1 cellular context compared by ENCODE assay signal in the genomic region with DNA sequence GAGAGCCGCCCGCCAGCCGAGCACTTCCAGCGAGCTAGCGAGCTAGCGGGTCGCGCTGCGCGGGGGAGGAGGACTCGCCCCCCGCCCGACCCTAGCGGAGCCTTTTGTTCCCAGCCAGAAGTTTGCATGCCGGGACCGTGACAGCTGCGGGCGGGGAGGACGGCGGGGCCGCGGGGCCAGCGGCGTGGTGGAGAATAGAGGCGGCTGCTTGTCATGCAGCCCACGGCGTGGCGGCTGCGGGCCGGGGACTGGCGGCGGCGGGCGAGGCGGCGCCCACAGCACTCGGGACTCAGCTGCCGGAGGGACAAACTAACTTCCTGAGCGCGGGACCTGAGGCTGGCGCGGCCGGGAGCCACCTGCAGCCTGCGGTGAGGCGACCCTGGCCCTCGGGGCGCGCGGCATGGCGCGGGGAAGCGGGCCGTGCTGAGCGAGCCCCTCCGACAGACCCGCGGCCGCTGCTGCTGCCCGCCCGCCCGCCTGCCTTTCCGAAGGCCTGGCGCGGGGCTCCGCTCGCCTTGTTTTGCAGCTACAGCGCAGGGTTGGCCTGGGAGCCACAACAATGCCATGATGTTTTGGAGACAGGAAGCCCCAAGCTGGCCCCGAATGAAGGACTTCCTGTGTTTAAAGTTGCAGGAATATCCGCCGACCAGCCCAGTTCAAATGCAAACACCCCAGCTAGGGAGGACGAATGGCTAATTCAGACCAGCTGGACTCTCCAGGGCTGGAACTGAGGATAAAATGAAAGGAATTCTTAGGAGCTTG.
TF ChIP-seq lines count a peak whose summit lies in the region.

No MANE protein-coding gene starts in this region.

TF ChIP-seq in HepG2, 621 proteins besides CTCF, POLR2A, EP300 and RAD21 (continued from another document and continues in another):
- TF ChIP-seq NCOA2 (CRISPR knock-in tag; IDR thresholded peaks at IDR 0.05) (peak; percentile 8; the same call in 1 of the 2 replicates), ZNF138 (CRISPR knock-in tag; IDR thresholded peaks at IDR 0.05; ENCODE audit: low read depth) (no peak), KLF6 (CRISPR knock-in tag; IDR thresholded peaks at IDR 0.05) (peak; percentile 29; the same call in 1 of the 2 replicates), ZNF570 (CRISPR knock-in tag; IDR thresholded peaks at IDR 0.05; ENCODE audit: borderline replicate concordance) (no peak), CCDC6 (CRISPR knock-in tag; IDR thresholded peaks at IDR 0.05) (no peak; the same call in 1 of the 2 replicates), ZFY (CRISPR knock-in tag; IDR thresholded peaks at IDR 0.05) (peak; percentile 74), SAP130 (CRISPR knock-in tag; IDR thresholded peaks at IDR 0.05; ENCODE audit: low read depth) (peak; percentile 54), ZNF839 (CRISPR knock-in tag; IDR thresholded peaks at IDR 0.05; ENCODE audit: borderline replicate concordance) (0 out of 2 replicates have a peak, but pooled peaks have one; percentile 29), AGO2 (optimal IDR thresholded peaks at IDR 0.05; ENCODE audit: low read depth, low read length) (peak; percentile 76), ZNF720 (CRISPR knock-in tag; IDR thresholded peaks at IDR 0.05) (no peak), JDP2 (CRISPR knock-in tag; IDR thresholded peaks at IDR 0.05; ENCODE audit: borderline replicate concordance) (no peak), CC2D1A (CRISPR knock-in tag; IDR thresholded peaks at IDR 0.05) (no peak), MTA1 (CRISPR knock-in tag; IDR thresholded peaks at IDR 0.05; ENCODE audit: borderline replicate concordance) (peak; percentile 37; the same call in 1 of the 2 replicates), NONO (IDR thresholded peaks at IDR 0.05) (no peak), NONO (CRISPR knock-in tag; conservative IDR thresholded peaks at IDR 0.05) (peak; percentile 63; the same call in 1 of the 2 replicates), YY1 (IDR thresholded peaks at IDR 0.05; ENCODE audit: insufficient read depth, insufficient replicate concordance, low read depth, low read length) (peak; percentile 4), HDAC6 (IDR thresholded peaks at IDR 0.05; ENCODE audit: low read depth, low read length) (no peak), ELF1 (CRISPR knock-in tag; IDR thresholded peaks at IDR 0.05) (peak; percentile 54), FOXA3 (CRISPR knock-in tag; IDR thresholded peaks at IDR 0.05) (0 out of 2 replicates have a peak, but pooled peaks have one; percentile 10), HOXD1 (CRISPR knock-in tag; IDR thresholded peaks at IDR 0.05) (no peak), NR2F1 (CRISPR knock-in tag; IDR thresholded peaks at IDR 0.05) (no peak), ZNF749 (CRISPR knock-in tag; IDR thresholded peaks at IDR 0.05; ENCODE audit: borderline replicate concordance) (peak; percentile 19; the same call in 1 of the 2 replicates), PCBP2 (optimal IDR thresholded peaks at IDR 0.05; ENCODE audit: low read depth, low read length, poor library complexity, severe bottlenecking) (no peak), RNF2 (conservative IDR thresholded peaks at IDR 0.05; ENCODE audit: low read depth) (peak; percentile 37; the same call in 1 of the 2 replicates), ZNF234 (CRISPR knock-in tag; conservative IDR thresholded peaks at IDR 0.05) (no peak), ZSCAN21 (CRISPR knock-in tag; IDR thresholded peaks at IDR 0.05; ENCODE audit: borderline replicate concordance) (0 out of 2 replicates have a peak, but pooled peaks have one; percentile 80), ZNF333 (CRISPR knock-in tag; IDR thresholded peaks at IDR 0.05; ENCODE audit: borderline replicate concordance) (0 out of 2 replicates have a peak, but pooled peaks have one; percentile 25), AGO1 (IDR thresholded peaks at IDR 0.05; ENCODE audit: low read depth, low read length, poor library complexity, severe bottlenecking) (no peak), CAMTA2 (CRISPR knock-in tag; IDR thresholded peaks at IDR 0.05; ENCODE audit: borderline replicate concordance) (peak; percentile 87)
- TF ChIP-seq, protein P1, sequence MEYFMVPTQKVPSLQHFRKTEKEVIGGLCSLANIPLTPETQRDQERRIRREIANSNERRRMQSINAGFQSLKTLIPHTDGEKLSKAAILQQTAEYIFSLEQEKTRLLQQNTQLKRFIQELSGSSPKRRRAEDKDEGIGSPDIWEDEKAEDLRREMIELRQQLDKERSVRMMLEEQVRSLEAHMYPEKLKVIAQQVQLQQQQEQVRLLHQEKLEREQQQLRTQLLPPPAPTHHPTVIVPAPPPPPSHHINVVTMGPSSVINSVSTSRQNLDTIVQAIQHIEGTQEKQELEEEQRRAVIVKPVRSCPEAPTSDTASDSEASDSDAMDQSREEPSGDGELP (IDR thresholded peaks at IDR 0.05; ENCODE audit: borderline replicate concordance, low read depth) = peak; percentile 64
- TF ChIP-seq, protein P2, sequence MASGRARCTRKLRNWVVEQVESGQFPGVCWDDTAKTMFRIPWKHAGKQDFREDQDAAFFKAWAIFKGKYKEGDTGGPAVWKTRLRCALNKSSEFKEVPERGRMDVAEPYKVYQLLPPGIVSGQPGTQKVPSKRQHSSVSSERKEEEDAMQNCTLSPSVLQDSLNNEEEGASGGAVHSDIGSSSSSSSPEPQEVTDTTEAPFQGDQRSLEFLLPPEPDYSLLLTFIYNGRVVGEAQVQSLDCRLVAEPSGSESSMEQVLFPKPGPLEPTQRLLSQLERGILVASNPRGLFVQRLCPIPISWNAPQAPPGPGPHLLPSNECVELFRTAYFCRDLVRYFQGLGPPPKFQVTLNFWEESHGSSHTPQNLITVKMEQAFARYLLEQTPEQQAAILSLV (CRISPR knock-in tag; IDR thresholded peaks at IDR 0.05; ENCODE audit: borderline replicate concordance) = no peak
- TF ChIP-seq, protein P3, sequence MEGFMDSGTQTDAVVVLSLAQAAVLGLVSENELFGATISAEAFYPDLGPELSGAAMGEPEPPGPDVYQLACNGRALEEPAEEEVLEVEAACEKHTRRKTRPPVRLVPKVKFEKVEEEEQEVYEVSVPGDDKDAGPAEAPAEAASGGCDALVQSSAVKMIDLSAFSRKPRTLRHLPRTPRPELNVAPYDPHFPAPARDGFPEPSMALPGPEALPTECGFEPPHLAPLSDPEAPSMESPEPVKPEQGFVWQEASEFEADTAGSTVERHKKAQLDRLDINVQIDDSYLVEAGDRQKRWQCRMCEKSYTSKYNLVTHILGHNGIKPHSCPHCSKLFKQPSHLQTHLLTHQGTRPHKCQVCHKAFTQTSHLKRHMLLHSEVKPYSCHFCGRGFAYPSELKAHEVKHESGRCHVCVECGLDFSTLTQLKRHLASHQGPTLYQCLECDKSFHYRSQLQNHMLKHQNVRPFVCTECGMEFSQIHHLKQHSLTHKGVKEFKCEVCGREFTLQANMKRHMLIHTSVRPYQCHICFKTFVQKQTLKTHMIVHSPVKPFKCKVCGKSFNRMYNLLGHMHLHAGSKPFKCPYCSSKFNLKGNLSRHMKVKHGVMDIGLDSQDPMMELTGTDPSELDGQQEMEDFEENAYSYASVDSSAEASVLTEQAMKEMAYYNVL (CRISPR knock-in tag; IDR thresholded peaks at IDR 0.05; ENCODE audit: borderline replicate concordance) = peak; percentile 27; the same call in 1 of the 2 replicates
- TF ChIP-seq, protein P4, sequence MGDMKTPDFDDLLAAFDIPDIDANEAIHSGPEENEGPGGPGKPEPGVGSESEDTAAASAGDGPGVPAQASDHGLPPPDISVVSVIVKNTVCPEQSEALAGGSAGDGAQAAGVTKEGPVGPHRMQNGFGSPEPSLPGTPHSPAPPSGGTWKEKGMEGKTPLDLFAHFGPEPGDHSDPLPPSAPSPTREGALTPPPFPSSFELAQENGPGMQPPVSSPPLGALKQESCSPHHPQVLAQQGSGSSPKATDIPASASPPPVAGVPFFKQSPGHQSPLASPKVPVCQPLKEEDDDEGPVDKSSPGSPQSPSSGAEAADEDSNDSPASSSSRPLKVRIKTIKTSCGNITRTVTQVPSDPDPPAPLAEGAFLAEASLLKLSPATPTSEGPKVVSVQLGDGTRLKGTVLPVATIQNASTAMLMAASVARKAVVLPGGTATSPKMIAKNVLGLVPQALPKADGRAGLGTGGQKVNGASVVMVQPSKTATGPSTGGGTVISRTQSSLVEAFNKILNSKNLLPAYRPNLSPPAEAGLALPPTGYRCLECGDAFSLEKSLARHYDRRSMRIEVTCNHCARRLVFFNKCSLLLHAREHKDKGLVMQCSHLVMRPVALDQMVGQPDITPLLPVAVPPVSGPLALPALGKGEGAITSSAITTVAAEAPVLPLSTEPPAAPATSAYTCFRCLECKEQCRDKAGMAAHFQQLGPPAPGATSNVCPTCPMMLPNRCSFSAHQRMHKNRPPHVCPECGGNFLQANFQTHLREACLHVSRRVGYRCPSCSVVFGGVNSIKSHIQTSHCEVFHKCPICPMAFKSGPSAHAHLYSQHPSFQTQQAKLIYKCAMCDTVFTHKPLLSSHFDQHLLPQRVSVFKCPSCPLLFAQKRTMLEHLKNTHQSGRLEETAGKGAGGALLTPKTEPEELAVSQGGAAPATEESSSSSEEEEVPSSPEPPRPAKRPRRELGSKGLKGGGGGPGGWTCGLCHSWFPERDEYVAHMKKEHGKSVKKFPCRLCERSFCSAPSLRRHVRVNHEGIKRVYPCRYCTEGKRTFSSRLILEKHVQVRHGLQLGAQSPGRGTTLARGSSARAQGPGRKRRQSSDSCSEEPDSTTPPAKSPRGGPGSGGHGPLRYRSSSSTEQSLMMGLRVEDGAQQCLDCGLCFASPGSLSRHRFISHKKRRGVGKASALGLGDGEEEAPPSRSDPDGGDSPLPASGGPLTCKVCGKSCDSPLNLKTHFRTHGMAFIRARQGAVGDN (CRISPR knock-in tag; IDR thresholded peaks at IDR 0.05) = peak; percentile 65
- TF ChIP-seq, protein P5, sequence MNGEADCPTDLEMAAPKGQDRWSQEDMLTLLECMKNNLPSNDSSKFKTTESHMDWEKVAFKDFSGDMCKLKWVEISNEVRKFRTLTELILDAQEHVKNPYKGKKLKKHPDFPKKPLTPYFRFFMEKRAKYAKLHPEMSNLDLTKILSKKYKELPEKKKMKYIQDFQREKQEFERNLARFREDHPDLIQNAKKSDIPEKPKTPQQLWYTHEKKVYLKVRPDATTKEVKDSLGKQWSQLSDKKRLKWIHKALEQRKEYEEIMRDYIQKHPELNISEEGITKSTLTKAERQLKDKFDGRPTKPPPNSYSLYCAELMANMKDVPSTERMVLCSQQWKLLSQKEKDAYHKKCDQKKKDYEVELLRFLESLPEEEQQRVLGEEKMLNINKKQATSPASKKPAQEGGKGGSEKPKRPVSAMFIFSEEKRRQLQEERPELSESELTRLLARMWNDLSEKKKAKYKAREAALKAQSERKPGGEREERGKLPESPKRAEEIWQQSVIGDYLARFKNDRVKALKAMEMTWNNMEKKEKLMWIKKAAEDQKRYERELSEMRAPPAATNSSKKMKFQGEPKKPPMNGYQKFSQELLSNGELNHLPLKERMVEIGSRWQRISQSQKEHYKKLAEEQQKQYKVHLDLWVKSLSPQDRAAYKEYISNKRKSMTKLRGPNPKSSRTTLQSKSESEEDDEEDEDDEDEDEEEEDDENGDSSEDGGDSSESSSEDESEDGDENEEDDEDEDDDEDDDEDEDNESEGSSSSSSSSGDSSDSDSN (CRISPR knock-in tag; IDR thresholded peaks at IDR 0.05) = peak; percentile 45
- TF ChIP-seq, protein P6, sequence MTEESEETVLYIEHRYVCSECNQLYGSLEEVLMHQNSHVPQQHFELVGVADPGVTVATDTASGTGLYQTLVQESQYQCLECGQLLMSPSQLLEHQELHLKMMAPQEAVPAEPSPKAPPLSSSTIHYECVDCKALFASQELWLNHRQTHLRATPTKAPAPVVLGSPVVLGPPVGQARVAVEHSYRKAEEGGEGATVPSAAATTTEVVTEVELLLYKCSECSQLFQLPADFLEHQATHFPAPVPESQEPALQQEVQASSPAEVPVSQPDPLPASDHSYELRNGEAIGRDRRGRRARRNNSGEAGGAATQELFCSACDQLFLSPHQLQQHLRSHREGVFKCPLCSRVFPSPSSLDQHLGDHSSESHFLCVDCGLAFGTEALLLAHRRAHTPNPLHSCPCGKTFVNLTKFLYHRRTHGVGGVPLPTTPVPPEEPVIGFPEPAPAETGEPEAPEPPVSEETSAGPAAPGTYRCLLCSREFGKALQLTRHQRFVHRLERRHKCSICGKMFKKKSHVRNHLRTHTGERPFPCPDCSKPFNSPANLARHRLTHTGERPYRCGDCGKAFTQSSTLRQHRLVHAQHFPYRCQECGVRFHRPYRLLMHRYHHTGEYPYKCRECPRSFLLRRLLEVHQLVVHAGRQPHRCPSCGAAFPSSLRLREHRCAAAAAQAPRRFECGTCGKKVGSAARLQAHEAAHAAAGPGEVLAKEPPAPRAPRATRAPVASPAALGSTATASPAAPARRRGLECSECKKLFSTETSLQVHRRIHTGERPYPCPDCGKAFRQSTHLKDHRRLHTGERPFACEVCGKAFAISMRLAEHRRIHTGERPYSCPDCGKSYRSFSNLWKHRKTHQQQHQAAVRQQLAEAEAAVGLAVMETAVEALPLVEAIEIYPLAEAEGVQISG (CRISPR knock-in tag; IDR thresholded peaks at IDR 0.05) = 0 out of 2 replicates have a peak, but pooled peaks have one; percentile 13
- TF ChIP-seq, protein P7, sequence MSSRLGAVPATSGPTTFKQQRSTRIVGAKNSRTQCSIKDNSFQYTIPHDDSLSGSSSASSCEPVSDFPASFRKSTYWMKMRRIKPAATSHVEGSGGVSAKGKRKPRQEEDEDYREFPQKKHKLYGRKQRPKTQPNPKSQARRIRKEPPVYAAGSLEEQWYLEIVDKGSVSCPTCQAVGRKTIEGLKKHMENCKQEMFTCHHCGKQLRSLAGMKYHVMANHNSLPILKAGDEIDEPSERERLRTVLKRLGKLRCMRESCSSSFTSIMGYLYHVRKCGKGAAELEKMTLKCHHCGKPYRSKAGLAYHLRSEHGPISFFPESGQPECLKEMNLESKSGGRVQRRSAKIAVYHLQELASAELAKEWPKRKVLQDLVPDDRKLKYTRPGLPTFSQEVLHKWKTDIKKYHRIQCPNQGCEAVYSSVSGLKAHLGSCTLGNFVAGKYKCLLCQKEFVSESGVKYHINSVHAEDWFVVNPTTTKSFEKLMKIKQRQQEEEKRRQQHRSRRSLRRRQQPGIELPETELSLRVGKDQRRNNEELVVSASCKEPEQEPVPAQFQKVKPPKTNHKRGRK (CRISPR knock-in tag; IDR thresholded peaks at IDR 0.05) = no peak
